ENCODE assay signal across 22 cellular contexts in the genomic region with DNA sequence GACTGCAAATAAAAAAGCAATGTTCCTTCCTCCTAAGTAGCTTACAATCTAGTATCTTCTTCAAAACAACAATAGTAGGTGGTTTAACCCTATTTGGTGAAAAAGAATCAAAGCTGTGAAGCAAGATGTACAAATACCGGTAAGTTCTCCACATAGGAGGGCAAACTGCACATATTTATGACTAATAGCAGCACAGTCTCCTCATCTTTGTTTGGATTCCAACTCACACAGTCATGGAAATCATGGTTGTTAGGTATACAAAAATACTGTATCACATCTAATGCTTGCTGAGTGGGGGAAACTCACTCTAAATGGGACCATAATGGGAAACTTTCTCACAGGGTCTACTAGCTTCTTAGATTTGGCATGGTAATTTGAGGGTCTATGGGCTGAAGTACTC.
A peak's percentile ranks its signal among the peaks of the same experiment; 100 is the strongest.
DNase-seq lines count a peak whose midpoint lies in the region; ATAC-seq, FAIRE-seq and TF ChIP-seq lines count a peak whose summit lies in the region.
"Had no signal": no experiment of that assay in that cellular context is flagged by ENCODE, and none has a peak within 500 bp of the region (broad histone marks: within the 10 kb centered on the region; RNA-seq: fewer than 3 reads in every experiment).

No MANE protein-coding gene starts in this region.

- H3K27ac Mint-ChIP-seq in CD4-positive, alpha-beta T cell, result peak overlapping the region; percentile 4
- H3K27ac Mint-ChIP-seq: activated CD4-positive, alpha-beta memory T cell treated with anti-CD3 and anti-CD28 coated beads for 36 hours; mesothelial cell of epicardium had no signal

- intact Hi-C loops in CD4-positive, alpha-beta T cell (cut with DNase I, micrococcal nuclease), result no loop called here
- intact Hi-C loops in PC-3 (cut with micrococcal nuclease), result no loop called here

- BruUV-seq in PC-3 (replicated peaks; lab: Mats Ljungman, UMichigan), result no TSS peak

- H3K9me3 ChIP-seq in CD4-positive, alpha-beta T cell (ENCODE audit: control insufficient read depth, low read length), result no peaks in the 10 kb centered on the region
- H3K9me3 ChIP-seq in PC-3 (ENCODE audit: low read length) (no peaks in the 10 kb centered on the region), mesenchymal stem cell (ENCODE audit: control insufficient read depth, low read length) (no peaks in the 10 kb centered on the region), small intestine (ENCODE audit: control insufficient read depth, low read depth) (no peaks in the 10 kb centered on the region)
- H3K9me3 ChIP-seq: adrenal gland, testis had no signal

- no peak for FAIRE-seq in small intestine (lab: Jason Lieb, UNC)
- FAIRE-seq: GM19239, K562, RCC 7860 had no signal

- no peak overlapping the region for H3K14ac ChIP-seq in mesenchymal stem cell (ENCODE audit: low read length in 2 of 2)

- no peak for DNase-seq in CD4-positive, alpha-beta T cell
- DNase-seq in PC-3, result peak; percentile 65
- peak; percentile 85 for DNase-seq in choroid plexus epithelial cell (ENCODE audit: low read depth)
- peak; percentile 83 for DNase-seq in mesenchymal stem cell
- no peak for DNase-seq in central memory CD4-positive, alpha-beta T cell
- no peak for DNase-seq in activated gamma-delta T cell (lab: John Stamatoyannopoulos, UW)
- no peak for DNase-seq in small intestine
- DNase-seq: activated CD4-positive, alpha-beta memory T cell treated with anti-CD3 and anti-CD28 coated beads for 36 hours; adrenal gland; cortex of kidney; DMS153; NCI-H1436; testis; WERI-Rb-1 had no signal

- H3K4me3 Mint-ChIP-seq in CD4-positive, alpha-beta T cell, result no peak overlapping the region
- H3K4me3 Mint-ChIP-seq: activated CD4-positive, alpha-beta memory T cell treated with anti-CD3 and anti-CD28 coated beads for 36 hours; mesothelial cell of epicardium had no signal

- POLR2A ChIA-PET in CD4-positive, alpha-beta T cell (lab: Charles Lee), result no interaction called here
- POLR2A ChIA-PET in PC-3 (lab: Charles Lee; ENCODE audit: unreplicated experiment), result no interaction called here

- 33% methylated on average over 1 of the region's 1 CpG for WGBS in mesenchymal stem cell
- WGBS in small intestine, 3 donors, result 98 to 100% (median 100%) methylated on average over 1 of the region's 1 CpG

- H3K4me2 ChIP-seq in PC-3 (ENCODE audit: low read length) (no peak overlapping the region), mesenchymal stem cell (ENCODE audit: low read length, poor library complexity, severe bottlenecking) (no peak overlapping the region)
- H3K4me2 ChIP-seq: hepatocyte had no signal

- TF ChIP-seq CTCF in CD4-positive, alpha-beta T cell (IDR thresholded peaks at IDR 0.05), result no peak
- no peak for TF ChIP-seq CTCF in PC-3 (conservative IDR thresholded peaks at IDR 0.05; ENCODE audit: low read depth, low read length)
- TF ChIP-seq CTCF in choroid plexus epithelial cell (conservative IDR thresholded peaks at IDR 0.05; ENCODE audit: low read depth, low read length), result no peak

- no peak for ATAC-seq in CD4-positive, alpha-beta T cell (ENCODE audit: poor library complexity)
- peak; percentile 63 for ATAC-seq in PC-3
- no peak for ATAC-seq in GM19035 (IDR thresholded peaks at IDR 0.05; ENCODE audit: unreplicated experiment)
- ATAC-seq: K562 had no signal

- H3K27me3 ChIP-seq in CD4-positive, alpha-beta T cell (ENCODE audit: control insufficient read depth, insufficient read depth, low read length), result no peaks in the 10 kb centered on the region
- H3K27me3 ChIP-seq in PC-3 (ENCODE audit: low read length), result no peaks in the 10 kb centered on the region
- no peaks in the 10 kb centered on the region for H3K27me3 ChIP-seq in mesenchymal stem cell (ENCODE audit: control insufficient read depth in 1 of 2, insufficient read depth in 1 of 2, low read length in 2 of 2)
- H3K27me3 ChIP-seq in small intestine (ENCODE audit: control insufficient read depth in 2 of 2, insufficient read depth in 2 of 2, low read length in 2 of 2), result no peaks in the 10 kb centered on the region
- H3K27me3 ChIP-seq: adrenal gland, hepatocyte, right atrium auricular region, testis had no signal

- H2AFZ ChIP-seq in PC-3 (ENCODE audit: low read length), result no peak overlapping the region
- H2AFZ ChIP-seq in mesenchymal stem cell (ENCODE audit: low read depth, low read length), result no peak overlapping the region
- H2AFZ ChIP-seq: hepatocyte had no signal

- H3K79me1 ChIP-seq in mesenchymal stem cell (replicated peaks; ENCODE audit: low read length, poor library complexity, severe bottlenecking), result no peaks in the 10 kb centered on the region

- no peaks in the 10 kb centered on the region for H3K79me2 ChIP-seq in PC-3 (ENCODE audit: low read length)
- H3K79me2 ChIP-seq: hepatocyte had no signal

- no peaks in the 10 kb centered on the region for H3K9me2 ChIP-seq in PC-3 (replicated peaks; ENCODE audit: low read length)

- no peak overlapping the region for H4K8ac ChIP-seq in mesenchymal stem cell (ENCODE audit: low read length)

- H3K36me3 ChIP-seq in PC-3 (ENCODE audit: low read depth, low read length), result no peaks in the 10 kb centered on the region
- H3K36me3 ChIP-seq in mesenchymal stem cell (ENCODE audit: control insufficient read depth in 1 of 2, insufficient read depth in 2 of 2, low read depth in 1 of 2, low read length in 2 of 2), result no peaks in the 10 kb centered on the region
- no peaks in the 10 kb centered on the region for H3K36me3 ChIP-seq in small intestine (ENCODE audit: control insufficient read depth in 2 of 2, insufficient read depth in 2 of 2, low read length in 2 of 2)
- H3K36me3 ChIP-seq: adrenal gland, right atrium auricular region, WERI-Rb-1 had no signal

- H3K9ac ChIP-seq in PC-3 (ENCODE audit: low read length) (no peak overlapping the region), mesenchymal stem cell (ENCODE audit: low read length) (no peak overlapping the region)

- CTCF ChIA-PET in CD4-positive, alpha-beta T cell (lab: Charles Lee), result no interaction called here
- CTCF ChIA-PET in PC-3 (lab: Charles Lee), result no interaction called here

- peaks cover 42% of the 10 kb centered on the region for H3K4me1 Mint-ChIP-seq in CD4-positive, alpha-beta T cell (ENCODE audit: low read depth)

- no peak overlapping the region for H3K4ac ChIP-seq in mesenchymal stem cell (ENCODE audit: low read depth in 1 of 2, low read length in 2 of 2)

- peaks cover 71% of the 10 kb centered on the region for H3K36me3 Mint-ChIP-seq in CD4-positive, alpha-beta T cell (ENCODE audit: low read depth)

- H4K20me1 ChIP-seq in PC-3 (ENCODE audit: low read length), result no peaks in the 10 kb centered on the region

- no peak overlapping the region for H2BK15ac ChIP-seq in mesenchymal stem cell (ENCODE audit: low read depth, poor library complexity, severe bottlenecking)

- H3K9me3 Mint-ChIP-seq in CD4-positive, alpha-beta T cell, result peaks cover 4% of the 10 kb centered on the region

- H3K27me3 Mint-ChIP-seq in CD4-positive, alpha-beta T cell, result no peaks in the 10 kb centered on the region
- H3K27me3 Mint-ChIP-seq: activated CD4-positive, alpha-beta memory T cell treated with anti-CD3 and anti-CD28 coated beads for 36 hours had no signal

- H3K4me1 ChIP-seq in PC-3 (ENCODE audit: insufficient read depth, low read length), result peaks cover 9% of the 10 kb centered on the region
- H3K4me1 ChIP-seq in mesenchymal stem cell (ENCODE audit: control insufficient read depth, insufficient read depth, low read depth, low read length), result no peaks in the 10 kb centered on the region
- H3K4me1 ChIP-seq in small intestine (ENCODE audit: control insufficient read depth in 2 of 2, insufficient read depth in 1 of 2, low read depth in 1 of 2, low read length in 1 of 2), result no peaks in the 10 kb centered on the region
- H3K4me1 ChIP-seq: adrenal gland, right atrium auricular region, testis had no signal

- no peak overlapping the region for H3K18ac ChIP-seq in mesenchymal stem cell (ENCODE audit: low read depth in 1 of 2, low read length in 2 of 2)

- H2AK5ac ChIP-seq in mesenchymal stem cell (ENCODE audit: low read length, severe bottlenecking), result no peak overlapping the region

- H3K23ac ChIP-seq in mesenchymal stem cell (ENCODE audit: low read length in 2 of 2), result no peak overlapping the region

- no peak overlapping the region for H2BK12ac ChIP-seq in mesenchymal stem cell (ENCODE audit: low read length in 2 of 2)

- no peak overlapping the region for H3K4me3 ChIP-seq in PC-3 (ENCODE audit: low read length)
- H3K4me3 ChIP-seq in choroid plexus epithelial cell (ENCODE audit: low read depth, low read length), result no peak overlapping the region
- H3K4me3 ChIP-seq in mesenchymal stem cell (ENCODE audit: insufficient read depth in 1 of 2, low read depth in 1 of 2, low read length in 2 of 2), result no peak overlapping the region
- H3K4me3 ChIP-seq in small intestine (ENCODE audit: low read depth in 1 of 2, low read length in 2 of 2), result no peak overlapping the region
- H3K4me3 ChIP-seq: adrenal gland, hepatocyte, K562, right atrium auricular region, testis had no signal

- H2BK120ac ChIP-seq in mesenchymal stem cell (ENCODE audit: low read depth, low read length), result no peak overlapping the region

- H4K91ac ChIP-seq in mesenchymal stem cell (ENCODE audit: low read length), result no peak overlapping the region

- H2BK5ac ChIP-seq in mesenchymal stem cell (ENCODE audit: low read depth, low read length, poor library complexity, severe bottlenecking), result no peak overlapping the region

- H3F3A ChIP-seq in PC-3 (ENCODE audit: low read length, unreplicated experiment), result no peaks in the 10 kb centered on the region

- no peak overlapping the region for H3K27ac ChIP-seq in CD4-positive, alpha-beta T cell (ENCODE audit: low read depth, low read length)
- H3K27ac ChIP-seq in PC-3 (ENCODE audit: low read length), result no peak overlapping the region
- H3K27ac ChIP-seq in mesenchymal stem cell (ENCODE audit: low read length, poor library complexity, severe bottlenecking), result no peak overlapping the region
- no peak overlapping the region for H3K27ac ChIP-seq in small intestine (ENCODE audit: low read depth in 1 of 2, low read length in 1 of 2)
- H3K27ac ChIP-seq: adrenal gland, C4-2B, hepatocyte, right atrium auricular region, testis, WERI-Rb-1 had no signal

Comparison
In these comparisons a context has a peak if more than half of its experiments do, and no peak if none do; other contexts are left out.
1. DNase-seq: peak in PC-3 (single experiment), choroid plexus epithelial cell (single experiment) and mesenchymal stem cell (single experiment); none in CD4-positive, alpha-beta T cell (0 of 10), central memory CD4-positive, alpha-beta T cell (single experiment), activated gamma-delta T cell (single experiment) and small intestine (single experiment).